In genomic region chr2:62305421-62306176, GRCh38 we compare ENCODE assay signal across 8 cellular contexts.
DNase-seq lines count a peak whose midpoint lies in the region; ATAC-seq and TF ChIP-seq lines count a peak whose summit lies in the region.

No MANE protein-coding gene starts in this region.

- H3K4me1 Mint-ChIP-seq in naive B cell, result peaks cover 69 to 85% (median 80%) of the 10 kb centered on the region in 3 donors

- TF ChIP-seq CTCF in A673 (conservative IDR thresholded peaks at IDR 0.05; ENCODE audit: low read depth, low read length), result no peak

- H3K27ac Mint-ChIP-seq in naive B cell, result peak overlapping the region in 4 of 6 donors; percentile 26 to 93 (median 48)

- no peaks in the 10 kb centered on the region for H3K36me3 Mint-ChIP-seq in naive B cell

- POLR2A ChIA-PET in A673 (lab: Charles Lee; ENCODE audit: low non-redundant PET), result no interaction called here

- no peak overlapping the region for H3K4me3 ChIP-seq in A673 (ENCODE audit: low read depth, low read length, poor library complexity, severe bottlenecking)

- no peaks in the 10 kb centered on the region for H3K9me3 ChIP-seq in A673 (ENCODE audit: low read depth, low read length, poor library complexity, severe bottlenecking)

- no peaks in the 10 kb centered on the region for H3K27me3 ChIP-seq in A673 (replicated peaks; ENCODE audit: insufficient read depth, low read depth, low read length, poor library complexity)

- no peaks in the 10 kb centered on the region for H3K27me3 Mint-ChIP-seq in naive B cell

- intact Hi-C loops in A673 (cut with micrococcal nuclease; ENCODE audit: unreplicated experiment), result no loop called here

- H3K36me3 ChIP-seq in A673 (ENCODE audit: insufficient read depth, low read length, poor library complexity, severe bottlenecking), result no peaks in the 10 kb centered on the region

- H3K27ac ChIP-seq in A673 (ENCODE audit: low read depth, low read length, poor library complexity, severe bottlenecking) (peak overlapping the region; percentile 43), substantia nigra (ENCODE audit: low read depth, low read length, poor library complexity, severe bottlenecking) (no peak overlapping the region)

- peaks cover 13% of the 10 kb centered on the region for H3K4me1 ChIP-seq in A673 (ENCODE audit: insufficient read depth, low read length, poor library complexity, severe bottlenecking)

- CTCF ChIA-PET in A673 (lab: Charles Lee), result no interaction called here

- ATAC-seq in naive B cell (ENCODE audit: low read depth in 2 of 2) (no peak), HG02885 (IDR thresholded peaks at IDR 0.05; ENCODE audit: poor library complexity, unreplicated experiment) (no peak), GM18502 (IDR thresholded peaks at IDR 0.05; ENCODE audit: poor library complexity, unreplicated experiment) (no peak)

- BruUV-seq in A673 (replicated peaks; lab: Mats Ljungman, UMichigan), result no TSS peak

- DNase-seq in A673 (ENCODE audit: low spot score) (no peak), NCI-H146 treated with DMSO at 0.1 percent for 48 hours (lab: John Stamatoyannopoulos, UW; ENCODE audit: unreplicated experiment) (peak; percentile 37), activated T-cell treated with anti-CD3 and anti-CD28 coated beads for 24 hours (ENCODE audit: low read depth) (peak; percentile 72), naive B cell (no peak), AG08395 (ENCODE audit: low spot score) (no peak), substantia nigra (lab: John Stamatoyannopoulos, UW) (no peak)

- peak overlapping the region in 4 of 8 donors; percentile 45 to 57 (median 50) for H3K4me3 Mint-ChIP-seq in naive B cell

- H3K9me3 Mint-ChIP-seq in naive B cell, result no peaks in the 10 kb centered on the region

Comparison
In these comparisons a context has a peak if more than half of its experiments do, and no peak if none do; other contexts are left out.
1. DNase-seq: peak in NCI-H146 treated with DMSO at 0.1 percent for 48 hours (single experiment) and activated T-cell treated with anti-CD3 and anti-CD28 coated beads for 24 hours (single experiment); none in A673 (single experiment), naive B cell (single experiment), AG08395 (single experiment) and substantia nigra (0 of 49).